ENCODE assay signal across 8 cellular contexts in the genomic region with DNA sequence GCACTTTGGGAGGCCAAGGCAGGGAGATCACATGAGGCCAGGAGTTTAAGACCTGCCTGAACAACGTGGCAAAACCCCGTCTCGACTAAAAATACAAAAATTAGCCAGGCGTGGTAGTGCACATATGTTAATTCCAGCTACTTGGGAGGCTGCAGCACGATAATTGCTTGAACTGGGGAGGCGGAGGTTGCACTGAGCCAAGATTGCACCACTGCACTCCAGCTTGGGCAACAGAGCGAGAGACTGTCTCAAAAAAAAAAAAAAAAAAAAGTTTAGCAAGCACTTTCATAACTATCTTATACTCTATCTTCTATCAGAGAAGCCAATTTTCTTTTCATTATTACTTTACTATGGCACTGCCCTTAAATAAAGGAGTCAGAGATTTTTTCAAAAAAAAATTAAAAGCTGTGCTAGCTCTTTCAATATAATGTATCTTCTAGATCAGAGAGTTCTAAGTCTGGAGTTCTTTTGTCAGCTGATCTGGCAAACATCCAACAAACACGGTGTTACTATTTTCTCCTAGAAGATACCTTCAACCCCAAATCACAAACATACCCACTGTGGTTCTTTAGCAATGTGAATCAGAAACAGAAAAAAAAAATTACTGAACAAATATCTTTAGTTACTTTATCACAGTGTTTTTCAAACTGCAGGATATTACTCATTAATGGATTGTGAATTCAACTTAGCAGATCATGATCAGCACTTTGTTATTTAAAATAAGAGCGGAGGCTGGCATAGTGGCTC. TPM values are rescaled to one million over a fixed set of nuclear protein-coding genes. Genes with fewer than 3 reads are reported as not detected.
A peak's percentile ranks its signal among the peaks of the same experiment; 100 is the strongest.
DNase-seq lines count a peak whose midpoint lies in the region; ATAC-seq and TF ChIP-seq lines count a peak whose summit lies in the region.

No MANE protein-coding gene starts in this region.

- intact Hi-C loops in PC-3 (cut with micrococcal nuclease) = loop anchor here (10.0 kb wide), 1 partner anchor 560 kb away; a partner anchor contains a TSS
- intact Hi-C loops in A673 (cut with micrococcal nuclease; ENCODE audit: unreplicated experiment) = loop anchor here (5.0 kb wide), 1 partner anchor 72 kb away; no protein-coding TSS in a partner anchor

- peaks cover 22% of the 10 kb centered on the region for H3K4me1 Mint-ChIP-seq in nephron

- TF ChIP-seq CTCF in PC-3 (conservative IDR thresholded peaks at IDR 0.05; ENCODE audit: low read depth, low read length) (no peak), nephron (IDR thresholded peaks at IDR 0.05; ENCODE audit: unreplicated experiment in 3 of 3) (no peak), A673 (conservative IDR thresholded peaks at IDR 0.05; ENCODE audit: low read depth, low read length) (no peak)

- H3K36me3 ChIP-seq in ES-I3 (ENCODE audit: insufficient read depth, low read length) (peaks cover 14% of the 10 kb centered on the region), PC-3 (ENCODE audit: low read depth, low read length) (peaks cover 33% of the 10 kb centered on the region), A673 (ENCODE audit: insufficient read depth, low read length, poor library complexity, severe bottlenecking) (peaks cover 32% of the 10 kb centered on the region)

- POLR2A ChIA-PET in PC-3 (lab: Charles Lee; ENCODE audit: unreplicated experiment) = interaction anchor here (0.7 kb wide), 1 partner anchor 34 kb away, joined by 7 read pairs; no protein-coding TSS in a partner anchor
- POLR2A ChIA-PET in A673 (lab: Charles Lee; ENCODE audit: low non-redundant PET) = no interaction called here

- H3K79me2 ChIP-seq in PC-3 (ENCODE audit: low read length) = peaks cover 63% of the 10 kb centered on the region

- ATAC-seq in PC-3 (no peak), HG03469 (IDR thresholded peaks at IDR 0.05; ENCODE audit: unreplicated experiment) (no peak)

- H3K9ac ChIP-seq in ES-I3 (ENCODE audit: low read depth, low read length) (0 out of 2 replicates have a peak overlapping the region, but pooled peaks have one; percentile 12), PC-3 (ENCODE audit: low read length) (no peak overlapping the region)

- BruUV-seq in PC-3 (replicated peaks; lab: Mats Ljungman, UMichigan) (no TSS peak), A673 (replicated peaks; lab: Mats Ljungman, UMichigan) (no TSS peak)

- no peaks in the 10 kb centered on the region for H3K27me3 Mint-ChIP-seq in nephron (ENCODE audit: low read depth)

- H3F3A ChIP-seq in PC-3 (ENCODE audit: low read length, unreplicated experiment) = no peaks in the 10 kb centered on the region

- DNase-seq in PC-3 = peak; percentile 24
- DNase-seq in epithelial cell of prostate (ENCODE audit: low read depth, low spot score) = no peak
- DNase-seq in A673 (ENCODE audit: low spot score) = no peak
- DNase-seq in SHP77 treated with DMSO at 0.1 percent for 48 hours (lab: John Stamatoyannopoulos, UW) = no peak
- DNase-seq in GM19238 (ENCODE audit: insufficient read length, low spot score) = no peak

- CTCF ChIA-PET in PC-3 (lab: Charles Lee) (interaction anchor here (0.9 kb wide), 1 partner anchor 16 kb away, joined by 3 read pairs; a partner anchor contains a TSS), A673 (lab: Charles Lee) (no interaction called here)

- H3K4me2 ChIP-seq in PC-3 (ENCODE audit: low read length) = peak overlapping the region; percentile 90

- H3K27me3 ChIP-seq in PC-3 (ENCODE audit: low read length) (no peaks in the 10 kb centered on the region), A673 (replicated peaks; ENCODE audit: insufficient read depth, low read depth, low read length, poor library complexity) (no peaks in the 10 kb centered on the region)

- H3K27ac Mint-ChIP-seq in nephron = peak overlapping the region; percentile 90 to 97 (median 90)

- peak overlapping the region; percentile 75 to 85 (median 79) for H3K4me3 Mint-ChIP-seq in nephron

- H3K36me3 Mint-ChIP-seq in nephron (ENCODE audit: low read depth) = peaks cover 25% of the 10 kb centered on the region

- H3K4me3 ChIP-seq in PC-3 (ENCODE audit: low read length) (peak overlapping the region; percentile 91; the same call in 1 of the 2 replicates), A673 (ENCODE audit: low read depth, low read length, poor library complexity, severe bottlenecking) (no peak overlapping the region)

- no peaks in the 10 kb centered on the region for H3K9me2 ChIP-seq in PC-3 (replicated peaks; ENCODE audit: low read length)

- H3K9me3 Mint-ChIP-seq in nephron = no peaks in the 10 kb centered on the region

- peaks cover 25% of the 10 kb centered on the region for H4K20me1 ChIP-seq in PC-3 (ENCODE audit: low read length)

- H3K27ac ChIP-seq in PC-3 (ENCODE audit: low read length) (no peak overlapping the region), epithelial cell of prostate (peak overlapping the region; percentile 88), A673 (ENCODE audit: low read depth, low read length, poor library complexity, severe bottlenecking) (no peak overlapping the region)

- no peak overlapping the region for H2AFZ ChIP-seq in PC-3 (ENCODE audit: low read length)

- no peaks in the 10 kb centered on the region; the same call in 1 of the 2 replicates for H3K4me1 ChIP-seq in ES-I3 (ENCODE audit: insufficient read depth, low read length)
- H3K4me1 ChIP-seq in PC-3 (ENCODE audit: insufficient read depth, low read length) = peaks cover 26% of the 10 kb centered on the region
- H3K4me1 ChIP-seq in A673 (ENCODE audit: insufficient read depth, low read length, poor library complexity, severe bottlenecking) = peaks cover 13% of the 10 kb centered on the region

- no peaks in the 10 kb centered on the region for H3K9me3 ChIP-seq in ES-I3 (ENCODE audit: control insufficient read depth, insufficient read depth, low read length)
- no peaks in the 10 kb centered on the region for H3K9me3 ChIP-seq in PC-3 (ENCODE audit: low read length)
- H3K9me3 ChIP-seq in A673 (ENCODE audit: low read depth, low read length, poor library complexity, severe bottlenecking) = no peaks in the 10 kb centered on the region

RNA-seq across cellular contexts. Expression of a gene that starts 3.0 kb away (rescaled TPM):
- 26.9 and 27.5 TPM in 2 replicates for total RNA-seq in PC-3 (2014; rRNA removed)
- total RNA-seq in A673 (2021) = 40.6 and 52.1 TPM in 2 replicates

RNA-seq across cellular contexts. Expression of a gene that starts 15.5 kb away (rescaled TPM):
- total RNA-seq in PC-3 (2014; rRNA removed) = 26.1 and 34.2 TPM in 2 replicates
- 34.2 and 38.5 TPM in 2 replicates for total RNA-seq in A673 (2021)
